Comparison of ENCODE assay signal across 8 cellular contexts in genomic region chr5:107786424-107786823, GRCh38.
"Had no signal": no experiment of that assay in that cellular context is flagged by ENCODE, and none has a peak within 500 bp of the region (broad histone marks: within the 10 kb centered on the region; RNA-seq: fewer than 3 reads in every experiment).

No MANE protein-coding gene starts in this region.

- FAIRE-seq: G401.6, GM12878, GM12891, GM12892, GM18507, GM19239 had no signal

- H3K4me3 ChIP-seq: GM12878 had no signal

- ATAC-seq: GM12878 had no signal

- DNase-seq: GDM1, GF-D8 had no signal
